Comparison of ENCODE assay signal across 1 cellular context in the genomic region with DNA sequence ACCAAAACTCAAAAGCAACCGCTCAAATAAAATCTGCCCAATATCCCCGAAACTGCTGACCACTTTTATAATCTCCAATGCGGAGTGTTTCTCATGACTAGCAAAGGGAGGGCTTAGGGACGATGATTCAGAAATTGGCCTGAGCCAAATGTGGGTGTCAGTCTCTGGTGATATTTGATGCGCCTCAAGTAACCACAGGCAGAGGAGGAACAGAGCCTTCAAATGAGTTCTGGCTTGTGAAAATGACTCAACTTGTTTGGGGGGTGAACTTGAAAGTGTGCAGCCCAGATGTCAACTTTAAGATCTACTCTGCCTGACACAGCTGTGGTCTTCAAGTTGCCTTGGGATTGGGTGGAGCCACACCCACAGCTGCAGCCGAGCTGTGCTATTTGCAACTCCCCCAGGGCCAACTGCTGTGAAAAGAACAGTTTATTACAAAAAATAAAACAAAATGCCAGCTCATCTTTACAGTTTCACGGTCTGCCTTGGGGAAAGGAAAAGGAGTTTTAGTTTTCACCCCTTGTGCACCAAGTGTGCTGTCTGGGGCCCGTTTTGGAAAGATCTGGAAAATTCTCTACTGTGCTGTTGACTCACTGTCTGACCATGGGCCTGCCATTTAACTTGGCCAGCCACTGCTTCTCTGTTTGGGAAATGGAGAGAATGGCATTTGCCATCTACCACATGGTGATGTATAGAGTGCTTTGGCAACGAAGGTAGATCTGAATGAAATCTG.
TF ChIP-seq lines count a peak whose summit lies in the region.

No MANE protein-coding gene starts in this region.

TF ChIP-seq in HEK293, 187 proteins besides CTCF, POLR2A, EP300 and RAD21 (continued from another document):
- TF ChIP-seq, protein P1, sequence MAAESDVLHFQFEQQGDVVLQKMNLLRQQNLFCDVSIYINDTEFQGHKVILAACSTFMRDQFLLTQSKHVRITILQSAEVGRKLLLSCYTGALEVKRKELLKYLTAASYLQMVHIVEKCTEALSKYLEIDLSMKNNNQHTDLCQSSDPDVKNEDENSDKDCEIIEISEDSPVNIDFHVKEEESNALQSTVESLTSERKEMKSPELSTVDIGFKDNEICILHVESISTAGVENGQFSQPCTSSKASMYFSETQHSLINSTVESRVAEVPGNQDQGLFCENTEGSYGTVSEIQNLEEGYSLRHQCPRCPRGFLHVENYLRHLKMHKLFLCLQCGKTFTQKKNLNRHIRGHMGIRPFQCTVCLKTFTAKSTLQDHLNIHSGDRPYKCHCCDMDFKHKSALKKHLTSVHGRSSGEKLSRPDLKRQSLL (tag by site-specific recombination; IDR thresholded peaks at IDR 0.05) = no peak
- TF ChIP-seq ZNF660 (tag by site-specific recombination; IDR thresholded peaks at IDR 0.05) = peak; percentile 65; the same call in 1 of the 2 replicates
- TF ChIP-seq, protein P2, sequence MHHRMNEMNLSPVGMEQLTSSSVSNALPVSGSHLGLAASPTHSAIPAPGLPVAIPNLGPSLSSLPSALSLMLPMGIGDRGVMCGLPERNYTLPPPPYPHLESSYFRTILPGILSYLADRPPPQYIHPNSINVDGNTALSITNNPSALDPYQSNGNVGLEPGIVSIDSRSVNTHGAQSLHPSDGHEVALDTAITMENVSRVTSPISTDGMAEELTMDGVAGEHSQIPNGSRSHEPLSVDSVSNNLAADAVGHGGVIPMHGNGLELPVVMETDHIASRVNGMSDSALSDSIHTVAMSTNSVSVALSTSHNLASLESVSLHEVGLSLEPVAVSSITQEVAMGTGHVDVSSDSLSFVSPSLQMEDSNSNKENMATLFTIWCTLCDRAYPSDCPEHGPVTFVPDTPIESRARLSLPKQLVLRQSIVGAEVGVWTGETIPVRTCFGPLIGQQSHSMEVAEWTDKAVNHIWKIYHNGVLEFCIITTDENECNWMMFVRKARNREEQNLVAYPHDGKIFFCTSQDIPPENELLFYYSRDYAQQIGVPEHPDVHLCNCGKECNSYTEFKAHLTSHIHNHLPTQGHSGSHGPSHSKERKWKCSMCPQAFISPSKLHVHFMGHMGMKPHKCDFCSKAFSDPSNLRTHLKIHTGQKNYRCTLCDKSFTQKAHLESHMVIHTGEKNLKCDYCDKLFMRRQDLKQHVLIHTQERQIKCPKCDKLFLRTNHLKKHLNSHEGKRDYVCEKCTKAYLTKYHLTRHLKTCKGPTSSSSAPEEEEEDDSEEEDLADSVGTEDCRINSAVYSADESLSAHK (tag by site-specific recombination; IDR thresholded peaks at IDR 0.05) = peak; percentile 44; the same call in 1 of the 2 replicates
- TF ChIP-seq ZNF514 (tag by site-specific recombination; IDR thresholded peaks at IDR 0.05) = no peak
- TF ChIP-seq KLF10 (tag by site-specific recombination; IDR thresholded peaks at IDR 0.05) = peak; percentile 75
- TF ChIP-seq, protein P3, sequence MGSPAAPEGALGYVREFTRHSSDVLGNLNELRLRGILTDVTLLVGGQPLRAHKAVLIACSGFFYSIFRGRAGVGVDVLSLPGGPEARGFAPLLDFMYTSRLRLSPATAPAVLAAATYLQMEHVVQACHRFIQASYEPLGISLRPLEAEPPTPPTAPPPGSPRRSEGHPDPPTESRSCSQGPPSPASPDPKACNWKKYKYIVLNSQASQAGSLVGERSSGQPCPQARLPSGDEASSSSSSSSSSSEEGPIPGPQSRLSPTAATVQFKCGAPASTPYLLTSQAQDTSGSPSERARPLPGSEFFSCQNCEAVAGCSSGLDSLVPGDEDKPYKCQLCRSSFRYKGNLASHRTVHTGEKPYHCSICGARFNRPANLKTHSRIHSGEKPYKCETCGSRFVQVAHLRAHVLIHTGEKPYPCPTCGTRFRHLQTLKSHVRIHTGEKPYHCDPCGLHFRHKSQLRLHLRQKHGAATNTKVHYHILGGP (tag by site-specific recombination; IDR thresholded peaks at IDR 0.05) = no peak
- TF ChIP-seq, protein P4, sequence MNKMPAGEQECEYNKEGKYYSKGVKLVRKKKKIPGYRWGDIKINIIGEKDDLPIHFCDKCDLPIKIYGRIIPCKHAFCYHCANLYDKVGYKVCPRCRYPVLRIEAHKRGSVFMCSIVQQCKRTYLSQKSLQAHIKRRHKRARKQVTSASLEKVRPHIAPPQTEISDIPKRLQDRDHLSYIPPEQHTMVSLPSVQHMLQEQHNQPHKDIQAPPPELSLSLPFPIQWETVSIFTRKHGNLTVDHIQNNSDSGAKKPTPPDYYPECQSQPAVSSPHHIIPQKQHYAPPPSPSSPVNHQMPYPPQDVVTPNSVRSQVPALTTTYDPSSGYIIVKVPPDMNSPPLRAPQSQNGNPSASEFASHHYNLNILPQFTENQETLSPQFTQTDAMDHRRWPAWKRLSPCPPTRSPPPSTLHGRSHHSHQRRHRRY (tag by site-specific recombination; IDR thresholded peaks at IDR 0.05) = no peak
- TF ChIP-seq HOXA7 (CRISPR knock-in tag; IDR thresholded peaks at IDR 0.05; ENCODE audit: borderline replicate concordance) = no peak
- no peak for TF ChIP-seq ZFP37 (tag by site-specific recombination; IDR thresholded peaks at IDR 0.05)
- TF ChIP-seq ZNF558 (tag by site-specific recombination; IDR thresholded peaks at IDR 0.05) = no peak
- peak; percentile 56 for TF ChIP-seq EGR2 (tag by site-specific recombination; IDR thresholded peaks at IDR 0.05; ENCODE audit: low read depth)
- no peak for TF ChIP-seq ZNF37A (tag by site-specific recombination; IDR thresholded peaks at IDR 0.05)
- TF ChIP-seq ZNF585B (tag by site-specific recombination; IDR thresholded peaks at IDR 0.05) = no peak
- no peak for TF ChIP-seq OVOL3 (tag by site-specific recombination; IDR thresholded peaks at IDR 0.05)
- no peak for TF ChIP-seq TRIM28 (IDR thresholded peaks at IDR 0.05; ENCODE audit: borderline replicate concordance, low read length)
